In genomic region chr9:125659201-125659840, GRCh38 we compare ENCODE assay signal across 22 cellular contexts. TPM values are rescaled to one million over a fixed set of nuclear protein-coding genes. Genes with fewer than 3 reads are reported as not detected.
A peak's percentile ranks its signal among the peaks of the same experiment; 100 is the strongest.
DNase-seq lines count a peak whose midpoint lies in the region; ATAC-seq and TF ChIP-seq lines count a peak whose summit lies in the region.
"Had no signal": no experiment of that assay in that cellular context is flagged by ENCODE, and none has a peak within 500 bp of the region (broad histone marks: within the 10 kb centered on the region; RNA-seq: fewer than 3 reads in every experiment).

No MANE protein-coding gene starts in this region.

- ATAC-seq in GM18505 (IDR thresholded peaks at IDR 0.05; ENCODE audit: unreplicated experiment), result no peak
- ATAC-seq in HG02870 (IDR thresholded peaks at IDR 0.05; ENCODE audit: unreplicated experiment), result peak; percentile 16
- peak; percentile 25; the same call in 2 of the 3 replicates for ATAC-seq in SK-N-SH treated with all-trans-retinoic acid at 6 μM for 48 hours

- DNase-seq in iris pigment epithelial cell (ENCODE audit: low read depth) (peak; percentile 22), NCI-H82 treated with DMSO at 0.1 percent for 48 hours (lab: John Stamatoyannopoulos, UW; ENCODE audit: unreplicated experiment) (no peak), hypothalamus (lab: John Stamatoyannopoulos, UW) (no peak), A172 (ENCODE audit: low spot score) (no peak)
- DNase-seq in activated CD8-positive, alpha-beta memory T cell treated with anti-CD3 and anti-CD28 coated beads for 24 hours, result no peak
- DNase-seq: activated CD8-positive, alpha-beta memory T cell treated with anti-CD3 and anti-CD28 coated beads, Interleukin-2, amount 50 U/mL, for 4 hours; CD4-positive, alpha-beta T cell; DMS 273 treated with DMSO at 0.1 percent for 48 hours; effector memory CD4-positive, alpha-beta T cell; esophagus squamous epithelium; Kasumi-1; kidney; NCI-H1048; NCI-H1930; NCI-H345; SHP77 treated with DMSO at 0.1 percent for 48 hours; stimulated activated CD4-positive, alpha-beta T cell treated with anti-CD3 and anti-CD28 coated beads, Interleukin-4, amount 100 ng/mL, for 1 hour; stimulated activated naive CD4-positive, alpha-beta T cell; T-helper 1 cell had no signal

- TF ChIP-seq POLR2A in GM18505 (IDR thresholded peaks at IDR 0.05; ENCODE audit: borderline replicate concordance, extremely low read depth, insufficient read depth, insufficient read length), result peak; percentile 18

TF ChIP-seq in SK-N-SH treated with all-trans-retinoic acid at 6 μM for 48 hours, 23 proteins besides CTCF, POLR2A, EP300 and RAD21:
- TF ChIP-seq GLIS3 (CRISPR knock-in tag; IDR thresholded peaks at IDR 0.05) (no peak), ARNTL (CRISPR knock-in tag; IDR thresholded peaks at IDR 0.05; ENCODE audit: borderline replicate concordance, low read depth) (no peak), ESRRG (CRISPR knock-in tag; IDR thresholded peaks at IDR 0.05) (no peak), TSHZ2 (CRISPR knock-in tag; IDR thresholded peaks at IDR 0.05) (no peak), POU6F1 (CRISPR knock-in tag; IDR thresholded peaks at IDR 0.05; ENCODE audit: borderline replicate concordance, low read depth) (no peak), CREB5 (CRISPR knock-in tag; IDR thresholded peaks at IDR 0.05; ENCODE audit: low read depth) (no peak), BACH2 (CRISPR knock-in tag; IDR thresholded peaks at IDR 0.05; ENCODE audit: borderline replicate concordance) (no peak), ZNF70 (CRISPR knock-in tag; IDR thresholded peaks at IDR 0.05) (no peak), SNAI2 (CRISPR knock-in tag; IDR thresholded peaks at IDR 0.05) (no peak), CSRNP3 (CRISPR knock-in tag; IDR thresholded peaks at IDR 0.05) (no peak), ZNF565 (CRISPR knock-in tag; conservative IDR thresholded peaks at IDR 0.05; ENCODE audit: low read depth) (no peak), ZC3H10 (CRISPR knock-in tag; IDR thresholded peaks at IDR 0.05) (no peak), ISL1 (CRISPR knock-in tag; IDR thresholded peaks at IDR 0.05) (no peak), PATZ1 (CRISPR knock-in tag; IDR thresholded peaks at IDR 0.05; ENCODE audit: borderline replicate concordance) (no peak), ZNF8 (CRISPR knock-in tag; IDR thresholded peaks at IDR 0.05) (no peak), RARB (CRISPR knock-in tag; IDR thresholded peaks at IDR 0.05) (no peak)

RNA-seq across cellular contexts. Expression of gene MAPKAP1, which starts 47.7 kb away (rescaled TPM):
- 155 and 158 TPM in 2 replicates for total RNA-seq in A172 (2014; rRNA removed; shearing (Covaris generic))
